22 cellular contexts compared by ENCODE assay signal in genomic region chr20:29762620-29763019, GRCh38.
A peak's percentile ranks its signal among the peaks of the same experiment; 100 is the strongest.
DNase-seq lines count a peak whose midpoint lies in the region; ATAC-seq and TF ChIP-seq lines count a peak whose summit lies in the region.
"Had no signal": no experiment of that assay in that cellular context is flagged by ENCODE, and none has a peak within 500 bp of the region (broad histone marks: within the 10 kb centered on the region; RNA-seq: fewer than 3 reads in every experiment).

No MANE protein-coding gene starts in this region.

- H3K27ac ChIP-seq in CD8-positive, alpha-beta T cell (ENCODE audit: low read depth, low read length), result no peak overlapping the region
- H3K27ac ChIP-seq in RWPE1, result no peak overlapping the region
- no peak overlapping the region for H3K27ac ChIP-seq in tibial artery
- H3K27ac ChIP-seq: BLaER1 treated with 17β-estradiol and CSF1 and Interleukin-3, amounts not matched to agents 10 nM and 100 nM had no signal

- H3K9me3 Mint-ChIP-seq in activated T-cell treated with anti-CD3 and anti-CD28 coated beads, Interleukin-2, amount 50 U/mL, for 24 hours, result peaks cover 8% of the 10 kb centered on the region
- peaks cover 3% of the 10 kb centered on the region for H3K9me3 Mint-ChIP-seq in activated T-cell treated with anti-CD3 and anti-CD28 coated beads, Interleukin-2, amount 50 U/mL, for 4 hours
- H3K9me3 Mint-ChIP-seq in CD8-positive, alpha-beta T cell, result peaks cover 7% of the 10 kb centered on the region
- peaks cover 7% of the 10 kb centered on the region for H3K9me3 Mint-ChIP-seq in activated CD8-positive, alpha-beta T cell treated with anti-CD3 and anti-CD28 coated beads for 36 hours

- H3K9me3 ChIP-seq in CD8-positive, alpha-beta T cell (ENCODE audit: low read length), result no peaks in the 10 kb centered on the region
- H3K9me3 ChIP-seq in iPS-18c (ENCODE audit: control insufficient read depth, insufficient read depth, low read length) (peaks cover 10% of the 10 kb centered on the region), tibial artery (peaks cover 0 to 5% (median 0%) of the 10 kb centered on the region in 3 donors)

- CTCF ChIA-PET in CD8-positive, alpha-beta T cell (lab: Charles Lee), result no interaction called here
- CTCF ChIA-PET in activated CD8-positive, alpha-beta T cell treated with anti-CD3 and anti-CD28 coated beads for 36 hours (lab: Charles Lee), result no interaction called here
- CTCF ChIA-PET in RWPE1 (lab: Yijun Ruan, JAX), result no interaction called here

- no peak overlapping the region for H3K27ac Mint-ChIP-seq in activated T-cell treated with anti-CD3 and anti-CD28 coated beads, Interleukin-2, amount 50 U/mL, for 24 hours
- H3K27ac Mint-ChIP-seq in CD8-positive, alpha-beta T cell, result no peak overlapping the region
- no peak overlapping the region for H3K27ac Mint-ChIP-seq in activated CD8-positive, alpha-beta T cell treated with anti-CD3 and anti-CD28 coated beads for 36 hours
- H3K27ac Mint-ChIP-seq: B cell; CD8-positive, alpha-beta memory T cell; HFFc6 had no signal

- H3K4me1 ChIP-seq in CD8-positive, alpha-beta T cell (ENCODE audit: insufficient read depth, low read length), result no peaks in the 10 kb centered on the region
- H3K4me1 ChIP-seq in tibial artery, result no peaks in the 10 kb centered on the region
- H3K4me1 ChIP-seq: BLaER1 treated with 17β-estradiol and CSF1 and Interleukin-3, amounts not matched to agents 10 nM and 100 nM had no signal

- H3K27me3 Mint-ChIP-seq in activated T-cell treated with anti-CD3 and anti-CD28 coated beads, Interleukin-2, amount 50 U/mL, for 24 hours, result peaks cover 8% of the 10 kb centered on the region
- no peaks in the 10 kb centered on the region for H3K27me3 Mint-ChIP-seq in activated T-cell treated with anti-CD3 and anti-CD28 coated beads, Interleukin-2, amount 50 U/mL, for 4 hours (ENCODE audit: low read depth)
- peaks cover 8% of the 10 kb centered on the region for H3K27me3 Mint-ChIP-seq in CD8-positive, alpha-beta T cell (ENCODE audit: low read depth)
- peaks cover 9% of the 10 kb centered on the region for H3K27me3 Mint-ChIP-seq in activated CD8-positive, alpha-beta T cell treated with anti-CD3 and anti-CD28 coated beads for 36 hours
- H3K27me3 Mint-ChIP-seq: B cell had no signal

- peak overlapping the region; percentile 20 for H3K4me3 Mint-ChIP-seq in activated T-cell treated with anti-CD3 and anti-CD28 coated beads, Interleukin-2, amount 50 U/mL, for 24 hours
- no peak overlapping the region for H3K4me3 Mint-ChIP-seq in activated T-cell treated with anti-CD3 and anti-CD28 coated beads, Interleukin-2, amount 50 U/mL, for 4 hours
- H3K4me3 Mint-ChIP-seq in CD8-positive, alpha-beta T cell, result peak overlapping the region; percentile 58
- H3K4me3 Mint-ChIP-seq in activated CD8-positive, alpha-beta T cell treated with anti-CD3 and anti-CD28 coated beads for 36 hours, result peak overlapping the region; percentile 55
- H3K4me3 Mint-ChIP-seq: B cell had no signal

- TF ChIP-seq CTCF in CD8-positive, alpha-beta T cell (IDR thresholded peaks at IDR 0.05), result no peak
- no peak for TF ChIP-seq CTCF in activated CD8-positive, alpha-beta T cell treated with anti-CD3 and anti-CD28 coated beads for 36 hours (IDR thresholded peaks at IDR 0.05)
- TF ChIP-seq CTCF in RWPE1 (conservative IDR thresholded peaks at IDR 0.05; ENCODE audit: low read depth), result no peak
- TF ChIP-seq CTCF in tibial artery (IDR thresholded peaks at IDR 0.05), result no peak

- no peaks in the 10 kb centered on the region for H3K4me1 Mint-ChIP-seq in activated T-cell treated with anti-CD3 and anti-CD28 coated beads, Interleukin-2, amount 50 U/mL, for 24 hours (ENCODE audit: low read depth)
- H3K4me1 Mint-ChIP-seq in activated T-cell treated with anti-CD3 and anti-CD28 coated beads, Interleukin-2, amount 50 U/mL, for 4 hours (ENCODE audit: low read depth), result no peaks in the 10 kb centered on the region
- H3K4me1 Mint-ChIP-seq in CD8-positive, alpha-beta T cell (ENCODE audit: low read depth), result peaks cover 6% of the 10 kb centered on the region
- H3K4me1 Mint-ChIP-seq in activated CD8-positive, alpha-beta T cell treated with anti-CD3 and anti-CD28 coated beads for 36 hours (ENCODE audit: low read depth), result peaks cover 3% of the 10 kb centered on the region
- H3K4me1 Mint-ChIP-seq: B cell; CD8-positive, alpha-beta memory T cell had no signal

- intact Hi-C loops in CD8-positive, alpha-beta T cell (cut with DNase I, micrococcal nuclease), result no loop called here
- intact Hi-C loops in activated CD8-positive, alpha-beta T cell treated with anti-CD3 and anti-CD28 coated beads for 36 hours (cut with micrococcal nuclease), result no loop called here
- intact Hi-C loops in tibial artery (cut with DNase I; ENCODE audit: low total_unique reads), result no loop called here

- no peaks in the 10 kb centered on the region for H3K36me3 Mint-ChIP-seq in activated T-cell treated with anti-CD3 and anti-CD28 coated beads, Interleukin-2, amount 50 U/mL, for 24 hours (ENCODE audit: low read depth)
- H3K36me3 Mint-ChIP-seq in activated T-cell treated with anti-CD3 and anti-CD28 coated beads, Interleukin-2, amount 50 U/mL, for 4 hours (ENCODE audit: insufficient read depth), result no peaks in the 10 kb centered on the region
- no peaks in the 10 kb centered on the region for H3K36me3 Mint-ChIP-seq in CD8-positive, alpha-beta T cell
- no peaks in the 10 kb centered on the region for H3K36me3 Mint-ChIP-seq in activated CD8-positive, alpha-beta T cell treated with anti-CD3 and anti-CD28 coated beads for 36 hours (ENCODE audit: low read depth)
- H3K36me3 Mint-ChIP-seq: CD8-positive, alpha-beta memory T cell had no signal

- DNase-seq in activated T-cell treated with anti-CD3 and anti-CD28 coated beads, Interleukin-2, amount 50 U/mL, for 24 hours, result no peak
- no peak for DNase-seq in activated T-cell treated with anti-CD3 and anti-CD28 coated beads, Interleukin-2, amount 50 U/mL, for 4 hours
- no peak for DNase-seq in CD8-positive, alpha-beta T cell
- DNase-seq in activated CD8-positive, alpha-beta T cell treated with anti-CD3 and anti-CD28 coated beads for 36 hours, result no peak
- DNase-seq in RWPE1 (ENCODE audit: low spot score) (no peak), tibial artery (no peak)
- DNase-seq: 8988T; CD8-positive, alpha-beta memory T cell; COR-L47; DMS 273 treated with DMSO at 0.1 percent for 48 hours; DMS53; DND-41; EL; GOT3; HFFc6 had no signal

- POLR2A ChIA-PET in CD8-positive, alpha-beta T cell (lab: Charles Lee), result no interaction called here
- POLR2A ChIA-PET in activated CD8-positive, alpha-beta T cell treated with anti-CD3 and anti-CD28 coated beads for 36 hours (lab: Charles Lee), result no interaction called here
- POLR2A ChIA-PET in RWPE1 (lab: Yijun Ruan, JAX; ENCODE audit: low non-redundant PET), result no interaction called here

- H3K27me3 ChIP-seq in CD8-positive, alpha-beta T cell (ENCODE audit: insufficient read depth, low read length), result no peaks in the 10 kb centered on the region
- peaks cover 0 to 13% of the 10 kb centered on the region in 2 donors for H3K27me3 ChIP-seq in tibial artery
- H3K27me3 ChIP-seq: BLaER1 treated with 17β-estradiol and CSF1 and Interleukin-3, amounts not matched to agents 10 nM and 100 nM had no signal

- no peak for ATAC-seq in activated T-cell treated with anti-CD3 and anti-CD28 coated beads, Interleukin-2, amount 50 U/mL, for 4 hours
- no peak for ATAC-seq in CD8-positive, alpha-beta T cell
- no peak for ATAC-seq in activated CD8-positive, alpha-beta T cell treated with anti-CD3 and anti-CD28 coated beads for 36 hours
- no peak for ATAC-seq in HG03432 (IDR thresholded peaks at IDR 0.05; ENCODE audit: unreplicated experiment)
- ATAC-seq: GM12878, HCT116, HepG2 had no signal

- no peaks in the 10 kb centered on the region for H3K36me3 ChIP-seq in CD8-positive, alpha-beta T cell (ENCODE audit: insufficient read depth, low read length)
- H3K36me3 ChIP-seq in tibial artery, result no peaks in the 10 kb centered on the region
- H3K36me3 ChIP-seq: BLaER1 treated with 17β-estradiol and CSF1 and Interleukin-3, amounts not matched to agents 10 nM and 100 nM had no signal

- H3K4me3 ChIP-seq in CD8-positive, alpha-beta T cell (ENCODE audit: low read depth, low read length), result no peak overlapping the region
- H3K4me3 ChIP-seq in iPS-18c (ENCODE audit: insufficient read depth, low read depth, low read length) (peak overlapping the region; percentile 28; the same call in 1 of the 2 replicates), tibial artery (no peak overlapping the region)
- H3K4me3 ChIP-seq: BLaER1 treated with 17β-estradiol and CSF1 and Interleukin-3, amounts not matched to agents 10 nM and 100 nM; GM12878 had no signal
